ENCODE assay signal across 27 cellular contexts in genomic region chr2:185373226-185373625, GRCh38.
"Had no signal": no experiment of that assay in that cellular context is flagged by ENCODE, and none has a peak within 500 bp of the region (broad histone marks: within the 10 kb centered on the region; RNA-seq: fewer than 3 reads in every experiment).

No MANE protein-coding gene starts in this region.

- H3K27me3 Mint-ChIP-seq: activated CD4-positive, alpha-beta memory T cell treated with anti-CD3 and anti-CD28 coated beads, Interleukin-2, amount 10 ng/mL, durations not matched to agents 7 days and 5 days; activated CD4-positive, alpha-beta T cell treated with anti-CD3 and anti-CD28 coated beads, Interleukin-2, amount 10 ng/mL, durations not matched to agents 24 days and 14 days; activated naive CD4-positive, alpha-beta T cell treated with anti-CD3 and anti-CD28 coated beads, Interleukin-2, amount 50 U/mL, for 24 hours; activated naive CD8-positive, alpha-beta T cell treated with anti-CD3 and anti-CD28 coated beads, Interleukin-2, amount 50 U/mL, for 24 hours; activated T-helper 17 cell treated with anti-CD3 and anti-CD28 coated beads, Interleukin-2, amount 50 U/mL, for 72 hours; central memory CD8-positive, alpha-beta T cell; dendritic cell treated with granulocyte-macrophage colony-stimulating factor and Interleukin-4, amounts not matched to agents 40 ng/mL and 50 ng/mL, for 4 days; naive B cell; stimulated activated naive CD8-positive, alpha-beta T cell treated with anti-CD3 and anti-CD28 coated beads, Interleukin-15, Interleukin-2, amounts not matched to agents 100 ng/mL and 50 ng/mL, for 24 hours; T-helper 17 cell had no signal

- H3K36me3 Mint-ChIP-seq: activated naive CD4-positive, alpha-beta T cell treated with anti-CD3 and anti-CD28 coated beads, Interleukin-2, amount 50 U/mL, for 24 hours; naive B cell had no signal

- H3K4me3 Mint-ChIP-seq: activated CD4-positive, alpha-beta memory T cell treated with anti-CD3 and anti-CD28 coated beads, Interleukin-2, amount 10 ng/mL, durations not matched to agents 7 days and 5 days; activated CD4-positive, alpha-beta T cell treated with anti-CD3 and anti-CD28 coated beads, Interleukin-2, amount 10 ng/mL, durations not matched to agents 24 days and 14 days; activated naive CD4-positive, alpha-beta T cell treated with anti-CD3 and anti-CD28 coated beads, Interleukin-2, amount 50 U/mL, for 24 hours; activated naive CD8-positive, alpha-beta T cell treated with anti-CD3 and anti-CD28 coated beads, Interleukin-2, amount 50 U/mL, for 24 hours; activated T-cell treated with anti-CD3 and anti-CD28 coated beads, Interleukin-2, amount 50 U/mL, for 4 hours; activated T-helper 17 cell treated with anti-CD3 and anti-CD28 coated beads, Interleukin-2, amount 50 U/mL, for 72 hours; central memory CD8-positive, alpha-beta T cell; dendritic cell treated with granulocyte-macrophage colony-stimulating factor and Interleukin-4, amounts not matched to agents 40 ng/mL and 50 ng/mL, for 4 days; endodermal cell; naive B cell; nephron progenitor cell; stimulated activated naive CD8-positive, alpha-beta T cell treated with anti-CD3 and anti-CD28 coated beads, Interleukin-15, Interleukin-2, amounts not matched to agents 100 ng/mL and 50 ng/mL, for 24 hours; T-helper 17 cell had no signal

- H3K9me3 ChIP-seq: esophagus muscularis mucosa, left ventricle myocardium inferior, neutrophil, ovary, thyroid gland had no signal

- H3K4me1 ChIP-seq: esophagus muscularis mucosa, left ventricle myocardium inferior, spleen, thyroid gland, upper lobe of left lung had no signal

- DNase-seq: activated CD4-positive, alpha-beta memory T cell treated with anti-CD3 and anti-CD28 coated beads, Interleukin-2, amount 10 ng/mL, durations not matched to agents 7 days and 5 days; activated CD4-positive, alpha-beta T cell treated with anti-CD3 and anti-CD28 coated beads, Interleukin-2, amount 10 ng/mL, durations not matched to agents 24 days and 14 days; activated CD4-positive, CD25-positive, alpha-beta regulatory T cell treated with anti-CD3 and anti-CD28 coated beads, Interleukin-2, amount 50 U/mL, for 72 hours; activated naive CD8-positive, alpha-beta T cell treated with anti-CD3 and anti-CD28 coated beads, Interleukin-2, amount 50 U/mL, for 24 hours; activated T-cell treated with anti-CD3 and anti-CD28 coated beads, Interleukin-2, amount 50 U/mL, for 4 hours; amygdala; endodermal cell; kidney glomerular epithelial cell; left ventricle myocardium inferior; naive B cell; nephron progenitor cell; ovary; right cardiac atrium; spleen; substantia nigra; T-helper 17 cell; T1000; thyroid gland; upper lobe of left lung had no signal

- H3K4me3 ChIP-seq: esophagus muscularis mucosa, left ventricle myocardium inferior, lung, ovary, spleen, thyroid gland, upper lobe of left lung had no signal

- H3K9me3 Mint-ChIP-seq: activated CD4-positive, alpha-beta T cell treated with anti-CD3 and anti-CD28 coated beads, Interleukin-2, amount 10 ng/mL, durations not matched to agents 24 days and 14 days; activated naive CD4-positive, alpha-beta T cell treated with anti-CD3 and anti-CD28 coated beads, Interleukin-2, amount 50 U/mL, for 24 hours; activated naive CD8-positive, alpha-beta T cell treated with anti-CD3 and anti-CD28 coated beads, Interleukin-2, amount 50 U/mL, for 24 hours; endodermal cell; nephron progenitor cell had no signal

- H3K27me3 ChIP-seq: esophagus muscularis mucosa, neutrophil, ovary, spleen, thyroid gland, upper lobe of left lung had no signal

- H3K27ac ChIP-seq: esophagus muscularis mucosa, left ventricle myocardium inferior, neutrophil, ovary, spleen, thyroid gland, upper lobe of left lung had no signal

- H3K4me1 Mint-ChIP-seq: activated CD4-positive, alpha-beta memory T cell treated with anti-CD3 and anti-CD28 coated beads, Interleukin-2, amount 10 ng/mL, durations not matched to agents 7 days and 5 days; activated CD4-positive, alpha-beta T cell treated with anti-CD3 and anti-CD28 coated beads, Interleukin-2, amount 10 ng/mL, durations not matched to agents 24 days and 14 days; activated naive CD4-positive, alpha-beta T cell treated with anti-CD3 and anti-CD28 coated beads, Interleukin-2, amount 50 U/mL, for 24 hours; activated naive CD8-positive, alpha-beta T cell treated with anti-CD3 and anti-CD28 coated beads, Interleukin-2, amount 50 U/mL, for 24 hours; activated T-helper 17 cell treated with anti-CD3 and anti-CD28 coated beads, Interleukin-2, amount 50 U/mL, for 72 hours; central memory CD8-positive, alpha-beta T cell; endodermal cell; naive B cell; nephron progenitor cell; T-helper 17 cell had no signal

- ATAC-seq: activated naive CD8-positive, alpha-beta T cell treated with anti-CD3 and anti-CD28 coated beads, Interleukin-2, amount 50 U/mL, for 24 hours; activated T-cell treated with anti-CD3 and anti-CD28 coated beads, Interleukin-2, amount 50 U/mL, for 4 hours; activated T-helper 17 cell treated with anti-CD3 and anti-CD28 coated beads, Interleukin-2, amount 50 U/mL, for 72 hours; right cardiac atrium; T-helper 17 cell had no signal

- H3K27ac Mint-ChIP-seq: activated CD4-positive, alpha-beta memory T cell treated with anti-CD3 and anti-CD28 coated beads, Interleukin-2, amount 10 ng/mL, durations not matched to agents 7 days and 5 days; activated CD4-positive, alpha-beta T cell treated with anti-CD3 and anti-CD28 coated beads, Interleukin-2, amount 10 ng/mL, durations not matched to agents 24 days and 14 days; activated naive CD4-positive, alpha-beta T cell treated with anti-CD3 and anti-CD28 coated beads, Interleukin-2, amount 50 U/mL, for 24 hours; activated naive CD8-positive, alpha-beta T cell treated with anti-CD3 and anti-CD28 coated beads, Interleukin-2, amount 50 U/mL, for 24 hours; activated T-helper 17 cell treated with anti-CD3 and anti-CD28 coated beads, Interleukin-2, amount 50 U/mL, for 72 hours; dendritic cell treated with granulocyte-macrophage colony-stimulating factor and Interleukin-4, amounts not matched to agents 40 ng/mL and 50 ng/mL, for 4 days; endodermal cell; naive B cell; nephron progenitor cell; stimulated activated naive CD8-positive, alpha-beta T cell treated with anti-CD3 and anti-CD28 coated beads, Interleukin-15, Interleukin-2, amounts not matched to agents 100 ng/mL and 50 ng/mL, for 24 hours; T-helper 17 cell had no signal

- H3K36me3 ChIP-seq: esophagus muscularis mucosa, left ventricle myocardium inferior, neutrophil, ovary, spleen, thyroid gland, upper lobe of left lung had no signal
